In genomic region chr20:46088409-46089075, GRCh38 we compare ENCODE assay signal across 8 cellular contexts. TPM values are rescaled to one million over a fixed set of nuclear protein-coding genes. Genes with fewer than 3 reads are reported as not detected.
DNase-seq lines count a peak whose midpoint lies in the region; ATAC-seq and TF ChIP-seq lines count a peak whose summit lies in the region.

No MANE protein-coding gene starts in this region.

- peaks cover 66% of the 10 kb centered on the region for H3K4me1 Mint-ChIP-seq in CD4-positive, alpha-beta T cell (ENCODE audit: low read depth)

- ATAC-seq in CD4-positive, alpha-beta T cell (ENCODE audit: poor library complexity): no peak
- ATAC-seq in HG03460 (IDR thresholded peaks at IDR 0.05; ENCODE audit: unreplicated experiment) (no peak), HG03439 (IDR thresholded peaks at IDR 0.05; ENCODE audit: unreplicated experiment) (no peak)

- 12% methylated on average over 9 of the region's 10 CpGs for WGBS in HUES64

- H3K27me3 Mint-ChIP-seq in CD4-positive, alpha-beta T cell: no peaks in the 10 kb centered on the region

- H3K9me3 ChIP-seq in CD4-positive, alpha-beta T cell (ENCODE audit: control insufficient read depth, low read length): no peaks in the 10 kb centered on the region
- H3K9me3 ChIP-seq in HUES64 (ENCODE audit: insufficient read depth, low read depth, low read length): no peaks in the 10 kb centered on the region
- H3K9me3 ChIP-seq in ascending aorta: no peaks in the 10 kb centered on the region

- TF ChIP-seq CTCF in CD4-positive, alpha-beta T cell (IDR thresholded peaks at IDR 0.05): no peak
- no peak for TF ChIP-seq CTCF in ascending aorta (IDR thresholded peaks at IDR 0.05)

- H3K27me3 ChIP-seq in CD4-positive, alpha-beta T cell (ENCODE audit: control insufficient read depth, insufficient read depth, low read length): no peaks in the 10 kb centered on the region
- no peaks in the 10 kb centered on the region for H3K27me3 ChIP-seq in HUES64 (ENCODE audit: insufficient read depth, low read length)
- no peaks in the 10 kb centered on the region for H3K27me3 ChIP-seq in ascending aorta

- H3K9ac ChIP-seq in HUES64 (ENCODE audit: low read depth, low read length): peak overlapping the region; percentile 99

- H3K27ac Mint-ChIP-seq in CD4-positive, alpha-beta T cell: peak overlapping the region; percentile 86

- DNase-seq in CD4-positive, alpha-beta T cell: no peak
- no peak for DNase-seq in ascending aorta (ENCODE audit: low spot score in 2 of 2)
- DNase-seq in kidney tubule cell (ENCODE audit: low spot score): peak; percentile 41
- no peak for DNase-seq in NCI-H2196 (lab: John Stamatoyannopoulos, UW; ENCODE audit: unreplicated experiment)

- no peak overlapping the region for H3K27ac ChIP-seq in CD4-positive, alpha-beta T cell (ENCODE audit: low read depth, low read length)
- H3K27ac ChIP-seq in HUES64 (ENCODE audit: low read depth, low read length) (no peak overlapping the region; the same call in 1 of the 2 replicates), ascending aorta (peak overlapping the region; percentile 99), temporal lobe (ENCODE audit: low read depth, low read length) (peak overlapping the region; percentile 94)

- H3K36me3 ChIP-seq in HUES64 (ENCODE audit: insufficient read depth, low read length) (no peaks in the 10 kb centered on the region), ascending aorta (no peaks in the 10 kb centered on the region)

- CTCF ChIA-PET in CD4-positive, alpha-beta T cell (lab: Charles Lee): interaction anchor here (1.1 to 1.3 kb wide), 4 partner anchors 66 to 119 kb away, joined by 3 to 6 read pairs (median 4); no protein-coding TSS in a partner anchor

- peaks cover 20% of the 10 kb centered on the region for H3K36me3 Mint-ChIP-seq in CD4-positive, alpha-beta T cell (ENCODE audit: low read depth)

- H3K4me3 ChIP-seq in HUES64 (ENCODE audit: low read length) (peak overlapping the region; percentile 98), ascending aorta (peak overlapping the region; percentile 75 to 97)

- no peaks in the 10 kb centered on the region for H3K9me3 Mint-ChIP-seq in CD4-positive, alpha-beta T cell

- intact Hi-C loops in CD4-positive, alpha-beta T cell (cut with DNase I, micrococcal nuclease): loop anchor here (1.0 to 5.0 kb wide), 7 partner anchors 74 to 296 kb away; partner anchors contain the start of genes ZNF335 (in 2 of the 2), DNTTIP1 (in 1 of the 2), PCIF1 (in 1 of the 2) and UBE2C (in 1 of the 2)
- intact Hi-C loops in ascending aorta (cut with DNase I): loop anchor here (2.0 to 5.0 kb wide), 3 partner anchors 296 to 600 kb away; partner anchors contain the start of genes DNTTIP1, TP53RK and WFDC3

- peaks cover 17% of the 10 kb centered on the region; the same call in 1 of the 2 replicates for H3K4me1 ChIP-seq in HUES64 (ENCODE audit: insufficient read depth, low read length)
- peaks cover 3 to 48% of the 10 kb centered on the region in 2 donors for H3K4me1 ChIP-seq in ascending aorta

- POLR2A ChIA-PET in CD4-positive, alpha-beta T cell (lab: Charles Lee): interaction anchor here (0.9 to 1.5 kb wide), 3 partner anchors 11 to 276 kb away, joined by 3 to 10 read pairs (median 5); partner anchors contain the start of gene PCIF1

- H3K4me3 Mint-ChIP-seq in CD4-positive, alpha-beta T cell: peak overlapping the region; percentile 94

RNA-seq across cellular contexts. Expression of gene NCOA5, which starts 1.2 kb away (rescaled TPM):
- total RNA-seq in CD4-positive, alpha-beta T cell: 10 to 100 TPM in 1 of 2 experiments, 1 to 10 TPM in 1; 9.7 to 10.5 TPM
- 28.4 TPM for polyA plus RNA-seq in HUES64 (2013, experiment 1 of 2)
- 28.2 TPM for polyA plus RNA-seq in HUES64 (2013, experiment 2 of 2)
- 70.4 TPM for total RNA-seq in ascending aorta
- 21.6 TPM for total RNA-seq in temporal lobe

RNA-seq across cellular contexts. Expression of gene CD40, which starts 29.6 kb away (rescaled TPM):
- total RNA-seq in CD4-positive, alpha-beta T cell: 1 to 10 TPM; 1.0 to 1.2 TPM
- 5.3 TPM for polyA plus RNA-seq in HUES64 (2013, experiment 1 of 2)
- 7.9 TPM for polyA plus RNA-seq in HUES64 (2013, experiment 2 of 2)
- total RNA-seq in ascending aorta (34.7 TPM), temporal lobe (0.49 TPM)

RNA-seq across cellular contexts. Expression of gene SLC12A5, which starts 59.5 kb away (rescaled TPM):
- 1 to 10 TPM; 1.3 to 2.4 TPM for total RNA-seq in CD4-positive, alpha-beta T cell
- polyA plus RNA-seq in HUES64 (2013, experiment 1 of 2): 5.5 TPM
- 8.4 TPM for polyA plus RNA-seq in HUES64 (2013, experiment 2 of 2)
- total RNA-seq in ascending aorta (not detected), temporal lobe (17.2 TPM)

Comparison
In these comparisons a context has a peak if more than half of its experiments do, and no peak if none do; other contexts are left out.
1. H3K27ac ChIP-seq: peak in ascending aorta (2 of 2) and temporal lobe (single experiment); none in CD4-positive, alpha-beta T cell (single experiment) and HUES64 (single experiment).
2. RNA of gene CD40, which starts 29.6 kb away (total RNA-seq): 34.7 TPM in ascending aorta (single experiment); 1.0 to 1.2 TPM in CD4-positive, alpha-beta T cell and 0.49 TPM in temporal lobe (single experiment); every median in the first group is over 10 times any median in the second.